ENCODE assay signal across 8 cellular contexts in genomic region chr16:70395345-70395901, GRCh38. TPM values are rescaled to one million over a fixed set of nuclear protein-coding genes. Genes with fewer than 3 reads are reported as not detected.
DNase-seq lines count a peak whose midpoint lies in the region; ATAC-seq and TF ChIP-seq lines count a peak whose summit lies in the region.

No MANE protein-coding gene starts in this region.

- no peak overlapping the region for H3K27ac ChIP-seq in ascending aorta
- no peak overlapping the region for H3K27ac ChIP-seq in suprapubic skin

- TF ChIP-seq POLR2A in suprapubic skin (IDR thresholded peaks at IDR 0.05) = no peak

- intact Hi-C loops in ascending aorta (cut with DNase I) = no loop called here

- DNase-seq in DMS153 treated with DMSO at 0.1 percent for 48 hours (lab: John Stamatoyannopoulos, UW; ENCODE audit: unreplicated experiment) = peak; percentile 23
- DNase-seq in T follicular helper cell (ENCODE audit: low read depth) = peak; percentile 27
- DNase-seq in ascending aorta (ENCODE audit: low spot score in 2 of 2) = no peak
- DNase-seq in iPS DF 4.7 (ENCODE audit: extremely low read depth, low spot score) = peak; percentile 41
- peak; percentile 31 to 52 (median 43) for DNase-seq in stimulated activated CD4-positive, alpha-beta T cell treated with anti-CD3 and anti-CD28 coated beads, Interleukin-1b, Interleukin-23, amount 100 ng/mL, for 24 hours (ENCODE audit: low read depth in 4 of 4, low spot score in 1 of 4)
- no peak for DNase-seq in suprapubic skin (ENCODE audit: low spot score in 2 of 2)

- peak; percentile 59 for ATAC-seq in HG02588 (IDR thresholded peaks at IDR 0.05; ENCODE audit: unreplicated experiment)
- no peak for ATAC-seq in GM18870 (IDR thresholded peaks at IDR 0.05; ENCODE audit: unreplicated experiment)

- H3K4me3 ChIP-seq in ascending aorta (no peak overlapping the region), suprapubic skin (no peak overlapping the region)

- TF ChIP-seq EP300 in suprapubic skin (IDR thresholded peaks at IDR 0.05) = no peak

- TF ChIP-seq CTCF in ascending aorta (IDR thresholded peaks at IDR 0.05) = peak; percentile 36 to 60 (median 48)
- peak in 1 of 2 donors; percentile 46 for TF ChIP-seq CTCF in suprapubic skin (IDR thresholded peaks at IDR 0.05)

- H3K9me3 ChIP-seq in ascending aorta (no peaks in the 10 kb centered on the region), suprapubic skin (no peaks in the 10 kb centered on the region)

- H3K36me3 ChIP-seq in ascending aorta (peaks cover 9 to 40% of the 10 kb centered on the region in 2 donors), suprapubic skin (peaks cover 20% of the 10 kb centered on the region)

- WGBS in suprapubic skin = 83% methylated on average over 5 of the region's 8 CpGs

- H3K4me1 ChIP-seq in ascending aorta = no peaks in the 10 kb centered on the region
- peaks cover 31% of the 10 kb centered on the region for H3K4me1 ChIP-seq in suprapubic skin

- no peaks in the 10 kb centered on the region for H3K27me3 ChIP-seq in ascending aorta
- no peaks in the 10 kb centered on the region for H3K27me3 ChIP-seq in suprapubic skin

RNA-seq across cellular contexts. Expression of gene ST3GAL2, which starts 43.5 kb away (rescaled TPM):
- total RNA-seq in ascending aorta (52.3 TPM), suprapubic skin (10 to 100 TPM in 3 of 4 donors, 1 to 10 TPM in 1; 7.1 to 16.5 (median 11.1) TPM)

RNA-seq across cellular contexts. Expression of gene DDX19A, which starts 48.7 kb away (rescaled TPM):
- total RNA-seq in ascending aorta (31.5 TPM), suprapubic skin (10 to 100 TPM; 37.1 to 55.9 (median 42.5) TPM)

RNA-seq across cellular contexts. Expression of gene FCSK, which starts 59.0 kb away (rescaled TPM):
- total RNA-seq in ascending aorta = 54.5 TPM
- total RNA-seq in suprapubic skin = 10 to 100 TPM; 15.7 to 44.7 (median 23.2) TPM

Comparison
In these comparisons a context has a peak if more than half of its experiments do, and no peak if none do; other contexts are left out.
1. DNase-seq: peak in DMS153 treated with DMSO at 0.1 percent for 48 hours (single experiment), T follicular helper cell (single experiment), iPS DF 4.7 (single experiment) and stimulated activated CD4-positive, alpha-beta T cell treated with anti-CD3 and anti-CD28 coated beads, Interleukin-1b, Interleukin-23, amount 100 ng/mL, for 24 hours (4 of 4); none in ascending aorta (0 of 2) and suprapubic skin (0 of 2).